In genomic region chr17:63086483-63087185, GRCh38 we compare ENCODE assay signal across 20 cellular contexts.
"Had no signal": no experiment of that assay in that cellular context is flagged by ENCODE, and none has a peak within 500 bp of the region (broad histone marks: within the 10 kb centered on the region; RNA-seq: fewer than 3 reads in every experiment).

No MANE protein-coding gene starts in this region.

- FAIRE-seq: endometrium had no signal

- DNase-seq: activated CD4-positive, alpha-beta memory T cell treated with anti-CD3 and anti-CD28 coated beads for 36 hours; activated CD4-positive, alpha-beta T cell treated with anti-CD3 and anti-CD28 coated beads for 36 hours; activated effector memory CD4-positive, alpha-beta T cell treated with Interleukin-2 at 50 U/mL for 16 hours; activated naive CD4-positive, alpha-beta T cell treated with anti-CD3 and anti-CD28 coated beads, Interleukin-2, amount 50 U/mL, for 16 hours; activated T-cell treated with anti-CD3 and anti-CD28 coated beads, Interleukin-2, amount 50 U/mL, for 4 hours; central memory CD4-positive, alpha-beta T cell; colonic mucosa; gastrocnemius medialis; heart left ventricle; immature natural killer cell; mesendoderm; nucleus accumbens; WERI-Rb-1 had no signal

- H3K4me3 ChIP-seq: colonic mucosa, gastrocnemius medialis, heart left ventricle, right atrium auricular region, smooth muscle cell, suprapubic skin had no signal

- H3K4me1 Mint-ChIP-seq: activated CD4-positive, alpha-beta T cell treated with anti-CD3 and anti-CD28 coated beads for 36 hours had no signal

- H3K27ac ChIP-seq: colonic mucosa, gastrocnemius medialis, heart left ventricle, right atrium auricular region, suprapubic skin, WERI-Rb-1 had no signal

- H3K36me3 Mint-ChIP-seq: activated CD4-positive, alpha-beta memory T cell treated with anti-CD3 and anti-CD28 coated beads for 36 hours; immature natural killer cell; type B pancreatic cell had no signal

- H3K27me3 Mint-ChIP-seq: activated CD4-positive, alpha-beta memory T cell treated with anti-CD3 and anti-CD28 coated beads for 36 hours; activated CD4-positive, alpha-beta T cell treated with anti-CD3 and anti-CD28 coated beads for 36 hours; stimulated activated naive CD8-positive, alpha-beta T cell treated with anti-CD3 and anti-CD28 coated beads, Interleukin-15, Interleukin-2, amounts not matched to agents 100 ng/mL and 50 ng/mL, for 24 hours; type B pancreatic cell had no signal

- ATAC-seq: activated CD4-positive, alpha-beta T cell treated with anti-CD3 and anti-CD28 coated beads for 36 hours; activated T-cell treated with anti-CD3 and anti-CD28 coated beads, Interleukin-2, amount 50 U/mL, for 4 hours; gastrocnemius medialis; heart left ventricle had no signal

- H3K4me3 Mint-ChIP-seq: activated CD4-positive, alpha-beta memory T cell treated with anti-CD3 and anti-CD28 coated beads for 36 hours; activated CD4-positive, alpha-beta T cell treated with anti-CD3 and anti-CD28 coated beads for 36 hours; activated T-cell treated with anti-CD3 and anti-CD28 coated beads, Interleukin-2, amount 50 U/mL, for 4 hours; immature natural killer cell; nephron; stimulated activated naive CD8-positive, alpha-beta T cell treated with anti-CD3 and anti-CD28 coated beads, Interleukin-15, Interleukin-2, amounts not matched to agents 100 ng/mL and 50 ng/mL, for 24 hours; type B pancreatic cell had no signal

- H3K36me3 ChIP-seq: colonic mucosa, gastrocnemius medialis, heart left ventricle, right atrium auricular region, suprapubic skin, WERI-Rb-1 had no signal

- H3K4me1 ChIP-seq: colonic mucosa, gastrocnemius medialis, heart left ventricle, right atrium auricular region, suprapubic skin had no signal

- H3K27me3 ChIP-seq: colonic mucosa, gastrocnemius medialis, heart left ventricle, right atrium auricular region, suprapubic skin had no signal

- H3K27ac Mint-ChIP-seq: activated CD4-positive, alpha-beta memory T cell treated with anti-CD3 and anti-CD28 coated beads for 36 hours; activated CD4-positive, alpha-beta T cell treated with anti-CD3 and anti-CD28 coated beads for 36 hours; immature natural killer cell; nephron; stimulated activated naive CD8-positive, alpha-beta T cell treated with anti-CD3 and anti-CD28 coated beads, Interleukin-15, Interleukin-2, amounts not matched to agents 100 ng/mL and 50 ng/mL, for 24 hours; type B pancreatic cell had no signal

- H3K9me3 ChIP-seq: colonic mucosa, gastrocnemius medialis, right atrium auricular region had no signal

- H3K9me3 Mint-ChIP-seq: activated CD4-positive, alpha-beta memory T cell treated with anti-CD3 and anti-CD28 coated beads for 36 hours; type B pancreatic cell had no signal

- H3K4me2 ChIP-seq: smooth muscle cell had no signal
